Comparison of ENCODE assay signal across 9 cellular contexts in genomic region chr11:64764753-64765152, GRCh38. TPM values are rescaled to one million over a fixed set of nuclear protein-coding genes. Genes with fewer than 3 reads are reported as not detected.
DNase-seq lines count a peak whose midpoint lies in the region; ATAC-seq, FAIRE-seq and TF ChIP-seq lines count a peak whose summit lies in the region.
"Had no signal": no experiment of that assay in that cellular context is flagged by ENCODE, and none has a peak within 500 bp of the region (broad histone marks: within the 10 kb centered on the region; RNA-seq: fewer than 3 reads in every experiment).

No MANE protein-coding gene starts in this region.

- peaks cover 84 to 91% of the 10 kb centered on the region in 2 donors for H3K4me1 Mint-ChIP-seq in natural killer cell

- H3K9me1 ChIP-seq in K562 (ENCODE audit: control insufficient read depth, insufficient read depth, low read length), result peaks cover 10% of the 10 kb centered on the region

- H4K20me1 ChIP-seq in BLaER1 treated with 17β-estradiol and CSF1 and Interleukin-3, amounts not matched to agents 10 nM and 100 nM, result peaks cover 88 to 100% (median 98%) of the 10 kb centered on the region in 11 experiments
- peaks cover 49% of the 10 kb centered on the region for H4K20me1 ChIP-seq in K562 (replicated peaks; ENCODE audit: control insufficient read depth, insufficient read depth, low read length)

- no peak for TF ChIP-seq RAD21 in K562 (CRISPR knock-in tag; conservative IDR thresholded peaks at IDR 0.05 in 1 of 2, IDR thresholded peaks at IDR 0.05 in 1 of 2)

- H2AFZ ChIP-seq in K562 (ENCODE audit: low read depth, low read length), result no peak overlapping the region

- POLR2A ChIA-PET in K562 (lab: Yijun Ruan, JAX), result interaction anchor here (0.8 to 7.9 kb wide), 3 partner anchors 8 to 117 kb away, joined by 4 to 168 read pairs (median 5); partner anchors contain the start of gene SF1

- TF ChIP-seq CTCF in HL-60 (IDR thresholded peaks at IDR 0.05; ENCODE audit: insufficient read depth, low read length) (no peak), K562 (IDR thresholded peaks at IDR 0.05 in 2 of 3, conservative IDR thresholded peaks at IDR 0.05 in 1 of 3; ENCODE audit: insufficient read depth in 2 of 3, low read depth in 1 of 3, low read length in 3 of 3) (no peak), natural killer cell (IDR thresholded peaks at IDR 0.05) (no peak)

- H3K36me3 Mint-ChIP-seq in natural killer cell, result peaks cover 27% of the 10 kb centered on the region

- no peak for DNase-seq in HL-60 (ENCODE audit: low read depth in 1 of 2, low spot score in 1 of 2)
- DNase-seq in K562 (ENCODE audit: extremely low read depth in 1 of 4, low spot score in 3 of 4), result no peak
- DNase-seq in natural killer cell, result no peak
- no peak for DNase-seq in SKM-1 (lab: John Stamatoyannopoulos, UW; ENCODE audit: unreplicated experiment)
- DNase-seq in SW 1271 (lab: John Stamatoyannopoulos, UW), result no peak
- DNase-seq in RKO (ENCODE audit: low spot score), result no peak
- no peak for DNase-seq in nucleus accumbens (lab: John Stamatoyannopoulos, UW)
- DNase-seq: NCI-H1694 had no signal

- ATAC-seq in K562 (no peak), natural killer cell (no peak)

- no peaks in the 10 kb centered on the region for H3K27me3 Mint-ChIP-seq in natural killer cell (ENCODE audit: low read depth in 2 of 2)

- FAIRE-seq in K562 (lab: Jason Lieb, UNC), result no peak

- H3K36me3 ChIP-seq in BLaER1 treated with 17β-estradiol and CSF1 and Interleukin-3, amounts not matched to agents 10 nM and 100 nM, result peaks cover 71 to 85% (median 79%) of the 10 kb centered on the region in 11 experiments
- H3K36me3 ChIP-seq in K562 (ENCODE audit: control insufficient read depth, insufficient read depth, low read length), result peaks cover 78% of the 10 kb centered on the region

- TSS peak; percentile 38 for BruUV-seq in K562 (replicated peaks; lab: Mats Ljungman, UMichigan)

- H3K9me3 ChIP-seq in BLaER1 treated with 17β-estradiol and CSF1 and Interleukin-3, amounts not matched to agents 10 nM and 100 nM (replicated peaks in 1 of 11), result no peaks in the 10 kb centered on the region
- no peaks in the 10 kb centered on the region for H3K9me3 ChIP-seq in K562 (replicated peaks; ENCODE audit: control insufficient read depth, insufficient read depth, low read depth, low read length)

- WGBS in K562 (ENCODE audit: insufficient coverage, low coverage, missing lambda C conversion rate), result 92% methylated on average over 8 of the region's 8 CpGs

- H3K9ac ChIP-seq in BLaER1 treated with 17β-estradiol and CSF1 and Interleukin-3, amounts not matched to agents 10 nM and 100 nM, result peak overlapping the region; percentile 22 to 72 (median 67); a peak in 19 of 22 replicates
- peak overlapping the region in 1 of 2 experiments; percentile 83; a peak in 1 of 4 replicates for H3K9ac ChIP-seq in K562 (ENCODE audit: insufficient read depth in 1 of 2, low read depth in 2 of 2, low read length in 2 of 2)

- peak overlapping the region in 7 of 10 experiments; percentile 5 to 38 (median 20); a peak in 8 of 20 replicates for H3K4me3 ChIP-seq in BLaER1 treated with 17β-estradiol and CSF1 and Interleukin-3, amounts not matched to agents 10 nM and 100 nM
- no peak overlapping the region for H3K4me3 ChIP-seq in HL-60 (replicated peaks; ENCODE audit: insufficient read depth, low read length)
- H3K4me3 ChIP-seq in K562, result no peak overlapping the region

- H3K27me3 ChIP-seq in BLaER1 treated with 17β-estradiol and CSF1 and Interleukin-3, amounts not matched to agents 10 nM and 100 nM, result no peaks in the 10 kb centered on the region
- H3K27me3 ChIP-seq in HL-60 (ENCODE audit: insufficient read depth, poor library complexity, severe bottlenecking) (no peaks in the 10 kb centered on the region), K562 (ENCODE audit: control insufficient read depth in 2 of 2, insufficient read depth in 2 of 2, low read length in 2 of 2) (no peaks in the 10 kb centered on the region)

- CTCF ChIA-PET in K562 (lab: Yijun Ruan, JAX; ENCODE audit: low intra/inter-chr PET ratio), result no interaction called here

- H3K4me1 ChIP-seq in BLaER1 treated with 17β-estradiol and CSF1 and Interleukin-3, amounts not matched to agents 10 nM and 100 nM, result peaks cover 89 to 99% (median 97%) of the 10 kb centered on the region in 10 experiments
- peaks cover 16 to 54% of the 10 kb centered on the region in 2 experiments for H3K4me1 ChIP-seq in K562 (replicated peaks in 1 of 2; ENCODE audit: control insufficient read depth in 2 of 2, insufficient read depth in 2 of 2, low read length in 2 of 2)

- intact Hi-C loops in K562 (cut with micrococcal nuclease) (no loop called here), natural killer cell (cut with micrococcal nuclease) (loop anchor here (2.0 kb wide), 1 partner anchor 14 kb away; the partner anchor contains the start of gene SF1)

- peak overlapping the region; percentile 83 for H3K4me3 Mint-ChIP-seq in natural killer cell

- no peak for TF ChIP-seq POLR2A in K562 (conservative IDR thresholded peaks at IDR 0.05)

- H3K79me2 ChIP-seq in K562 (ENCODE audit: control insufficient read depth, insufficient read depth, low read length), result peaks cover 26% of the 10 kb centered on the region

- peak overlapping the region; percentile 63 to 91 (median 86) for H3K4me2 ChIP-seq in BLaER1 treated with 17β-estradiol and CSF1 and Interleukin-3, amounts not matched to agents 10 nM and 100 nM
- no peak overlapping the region for H3K4me2 ChIP-seq in K562 (ENCODE audit: insufficient read depth, low read length)

- no peaks in the 10 kb centered on the region for H3K9me3 Mint-ChIP-seq in natural killer cell

- in situ Hi-C loops in K562 (cut with MboI), result no loop called here

- H3K27ac ChIP-seq in BLaER1 treated with 17β-estradiol and CSF1 and Interleukin-3, amounts not matched to agents 10 nM and 100 nM, result peak overlapping the region in 10 of 11 experiments; percentile 42 to 82 (median 70); a peak in 17 of 22 replicates
- H3K27ac ChIP-seq in HL-60 (replicated peaks) (peak overlapping the region; percentile 38; the same call in 1 of the 2 replicates), K562 (ENCODE audit: extremely low read depth, low read depth, low read length) (0 out of 3 replicates have a peak overlapping the region, but pooled peaks have one; percentile 8)

- peak overlapping the region; percentile 95 to 96 for H3K27ac Mint-ChIP-seq in natural killer cell

- no peak for TF ChIP-seq EP300 in K562 (IDR thresholded peaks at IDR 0.05; ENCODE audit: low read length)

RNA-seq across cellular contexts. Expression of gene PYGM, which starts 5.0 kb away (rescaled TPM):
- total RNA-seq in K562 (2011; cell fraction: chromatin; rRNA removed; ENCODE audit: low replicate concordance), result 3.2 and 8.8 TPM in 2 replicates
- total RNA-seq in K562 (2011; cell fraction: nucleolus; rRNA removed), result 2.1 and 2.3 TPM in 2 replicates
- total RNA-seq in K562 (2011; cell fraction: nucleoplasm; rRNA removed), result 2.2 and 2.8 TPM in 2 replicates
- total RNA-seq in K562 (2014; rRNA removed) (0.65 and 1.5 TPM in 2 replicates), K562 (2014; rRNA removed; fragmentation: Illumina TruSeq; extraction: Trizol) (0.29 and 0.32 TPM in 2 replicates), K562 (2015; rRNA removed; fragmentation: Illumina TruSeq; extraction: Trizol) (0.33 and 0.60 TPM in 2 replicates), K562 (2021) (0.69 and 1.2 TPM in 2 replicates), natural killer cell (1 to 10 TPM; 4.1 to 8.4 (median 6.1) TPM)
- polyA plus RNA-seq in K562 (2011; rRNA removed) (0.72 and 1.2 TPM in 2 replicates), K562 (2014; fragmentation: Illumina TruSeq; extraction: Trizol) (0.76 and 0.87 TPM in 2 replicates), K562 (2014; fragmentation: Nextera tagmentation; extraction: Ambion mirVana) (under 1 TPM; 0.07 to 0.11 TPM), K562 (2014; rRNA removed) (0.55 and 0.68 TPM in 2 replicates)
- 0.59 and 1.3 TPM in 2 replicates for polyA plus RNA-seq in K562 (2011; cell fraction: cytosol; rRNA removed)
- polyA plus RNA-seq in K562 (2011; cell fraction: nucleus; rRNA removed), result 1.7 and 3.2 TPM in 2 replicates
- polyA plus RNA-seq in K562 (2012), result 0.68 and 0.82 TPM in 2 replicates
- polyA minus RNA-seq in K562 (2011; rRNA and poly(A)+ RNA removed), result 0.42 and 0.53 TPM in 2 replicates
- polyA minus RNA-seq in K562 (2011; cell fraction: cytosol; rRNA and poly(A)+ RNA removed), result 2.1 and 3.9 TPM in 2 replicates
- 0.78 and 2.2 TPM in 2 replicates for polyA minus RNA-seq in K562 (2011; cell fraction: nucleus; rRNA and poly(A)+ RNA removed)

RNA-seq across cellular contexts. Expression of gene SF1, which starts 13.6 kb away (rescaled TPM):
- total RNA-seq in K562 (2011; cell fraction: chromatin; rRNA removed; ENCODE audit: low replicate concordance), result 535 and 698 TPM in 2 replicates
- 252 and 253 TPM in 2 replicates for total RNA-seq in K562 (2011; cell fraction: nucleolus; rRNA removed)
- total RNA-seq in K562 (2011; cell fraction: nucleoplasm; rRNA removed), result 451 and 617 TPM in 2 replicates
- total RNA-seq in K562 (2014; rRNA removed), result 141 and 158 TPM in 2 replicates
- 111 and 122 TPM in 2 replicates for total RNA-seq in K562 (2014; rRNA removed; fragmentation: Illumina TruSeq; extraction: Trizol)
- total RNA-seq in K562 (2015; rRNA removed; fragmentation: Illumina TruSeq; extraction: Trizol), result 78.3 and 84.0 TPM in 2 replicates
- 295 and 334 TPM in 2 replicates for total RNA-seq in K562 (2021)
- polyA plus RNA-seq in K562 (2011; rRNA removed), result 64.3 and 88.2 TPM in 2 replicates
- 38.0 and 43.0 TPM in 2 replicates for polyA plus RNA-seq in K562 (2011; cell fraction: cytosol; rRNA removed)
- polyA plus RNA-seq in K562 (2011; cell fraction: nucleus; rRNA removed), result 224 and 275 TPM in 2 replicates
- polyA plus RNA-seq in K562 (2012), result 197 and 225 TPM in 2 replicates
- polyA plus RNA-seq in K562 (2014; fragmentation: Illumina TruSeq; extraction: Trizol), result 207 and 244 TPM in 2 replicates
- 10 to 100 TPM; 13.1 to 14.0 TPM for polyA plus RNA-seq in K562 (2014; fragmentation: Nextera tagmentation; extraction: Ambion mirVana)
- polyA plus RNA-seq in K562 (2014; rRNA removed), result 123 and 131 TPM in 2 replicates
- 94.0 and 130 TPM in 2 replicates for polyA minus RNA-seq in K562 (2011; rRNA and poly(A)+ RNA removed)
- 61.7 and 83.6 TPM in 2 replicates for polyA minus RNA-seq in K562 (2011; cell fraction: cytosol; rRNA and poly(A)+ RNA removed)
- polyA minus RNA-seq in K562 (2011; cell fraction: nucleus; rRNA and poly(A)+ RNA removed), result 141 and 236 TPM in 2 replicates
- 100 to 1,000 TPM; 841 to 864 (median 845) TPM for total RNA-seq in natural killer cell

RNA-seq across cellular contexts. Expression of gene RASGRP2, which starts 20.8 kb away (rescaled TPM):
- 26.8 and 84.8 TPM in 2 replicates for total RNA-seq in K562 (2011; cell fraction: chromatin; rRNA removed; ENCODE audit: low replicate concordance)
- 33.2 and 45.9 TPM in 2 replicates for total RNA-seq in K562 (2011; cell fraction: nucleolus; rRNA removed)
- total RNA-seq in K562 (2011; cell fraction: nucleoplasm; rRNA removed), result 30.1 and 31.5 TPM in 2 replicates
- total RNA-seq in K562 (2014; rRNA removed) (10.8 and 12.3 TPM in 2 replicates), K562 (2014; rRNA removed; fragmentation: Illumina TruSeq; extraction: Trizol) (4.2 and 5.3 TPM in 2 replicates), K562 (2015; rRNA removed; fragmentation: Illumina TruSeq; extraction: Trizol) (4.1 and 5.0 TPM in 2 replicates), K562 (2021) (14.6 and 15.8 TPM in 2 replicates), natural killer cell (100 to 1,000 TPM; 371 to 417 (median 394) TPM)
- polyA plus RNA-seq in K562 (2011; rRNA removed) (15.7 and 16.6 TPM in 2 replicates), K562 (2014; fragmentation: Illumina TruSeq; extraction: Trizol) (5.5 and 6.3 TPM in 2 replicates), K562 (2014; fragmentation: Nextera tagmentation; extraction: Ambion mirVana) (1 to 10 TPM in 1 of 2 experiments, under 1 TPM in 1; 0.87 to 1.1 TPM), K562 (2014; rRNA removed) (15.8 and 22.7 TPM in 2 replicates)
- 13.8 and 38.4 TPM in 2 replicates for polyA plus RNA-seq in K562 (2011; cell fraction: cytosol; rRNA removed)
- 53.6 and 109 TPM in 2 replicates for polyA plus RNA-seq in K562 (2011; cell fraction: nucleus; rRNA removed)
- polyA plus RNA-seq in K562 (2012), result 19.5 and 23.1 TPM in 2 replicates
- polyA minus RNA-seq in K562 (2011; rRNA and poly(A)+ RNA removed), result 3.7 and 10.1 TPM in 2 replicates
- 12.1 and 13.2 TPM in 2 replicates for polyA minus RNA-seq in K562 (2011; cell fraction: cytosol; rRNA and poly(A)+ RNA removed)
- polyA minus RNA-seq in K562 (2011; cell fraction: nucleus; rRNA and poly(A)+ RNA removed), result 16.0 and 20.5 TPM in 2 replicates

RNA-seq across cellular contexts. Expression of gene MAP4K2, which starts 38.3 kb away (rescaled TPM):
- total RNA-seq in K562 (2011; cell fraction: chromatin; rRNA removed; ENCODE audit: low replicate concordance), result 11.3 and 40.1 TPM in 2 replicates
- total RNA-seq in K562 (2011; cell fraction: nucleolus; rRNA removed), result 20.5 and 22.5 TPM in 2 replicates
- total RNA-seq in K562 (2011; cell fraction: nucleoplasm; rRNA removed), result 7.3 and 11.7 TPM in 2 replicates
- total RNA-seq in K562 (2014; rRNA removed) (9.6 and 13.7 TPM in 2 replicates), K562 (2014; rRNA removed; fragmentation: Illumina TruSeq; extraction: Trizol) (3.4 and 4.9 TPM in 2 replicates), K562 (2015; rRNA removed; fragmentation: Illumina TruSeq; extraction: Trizol) (7.0 and 8.5 TPM in 2 replicates), K562 (2021) (13.9 and 14.5 TPM in 2 replicates), natural killer cell (10 to 100 TPM; 38.3 to 40.6 (median 38.7) TPM)
- polyA plus RNA-seq in K562 (2011; rRNA removed) (7.3 and 11.2 TPM in 2 replicates), K562 (2014; fragmentation: Illumina TruSeq; extraction: Trizol) (8.5 and 12.2 TPM in 2 replicates), K562 (2014; fragmentation: Nextera tagmentation; extraction: Ambion mirVana) (under 1 TPM; 0.13 to 0.39 TPM), K562 (2014; rRNA removed) (10.5 and 11.6 TPM in 2 replicates)
- polyA plus RNA-seq in K562 (2011; cell fraction: cytosol; rRNA removed), result 11.2 and 14.4 TPM in 2 replicates
- polyA plus RNA-seq in K562 (2011; cell fraction: nucleus; rRNA removed), result 40.2 and 43.0 TPM in 2 replicates
- polyA plus RNA-seq in K562 (2012), result 9.6 and 14.0 TPM in 2 replicates
- 5.1 and 6.7 TPM in 2 replicates for polyA minus RNA-seq in K562 (2011; rRNA and poly(A)+ RNA removed)
- 8.8 and 11.1 TPM in 2 replicates for polyA minus RNA-seq in K562 (2011; cell fraction: cytosol; rRNA and poly(A)+ RNA removed)
- polyA minus RNA-seq in K562 (2011; cell fraction: nucleus; rRNA and poly(A)+ RNA removed), result 5.8 and 12.4 TPM in 2 replicates

RNA-seq across cellular contexts. Expression of gene NRXN2, which starts 41.8 kb away (rescaled TPM):
- total RNA-seq in K562 (2011; cell fraction: chromatin; rRNA removed; ENCODE audit: low replicate concordance), result 0.81 and 1.7 TPM in 2 replicates
- total RNA-seq in K562 (2011; cell fraction: nucleolus; rRNA removed), result 2.2 and 2.4 TPM in 2 replicates
- total RNA-seq in K562 (2011; cell fraction: nucleoplasm; rRNA removed), result 1.5 and 2.8 TPM in 2 replicates
- total RNA-seq in K562 (2014; rRNA removed) (0.45 and 0.53 TPM in 2 replicates), K562 (2014; rRNA removed; fragmentation: Illumina TruSeq; extraction: Trizol) (not detected in 2 replicates), K562 (2015; rRNA removed; fragmentation: Illumina TruSeq; extraction: Trizol) (0.11 TPM in 1 of 2 replicates, not detected in the other), K562 (2021) (0.47 and 0.69 TPM in 2 replicates), natural killer cell (1 to 10 TPM; 2.9 to 9.6 (median 7.7) TPM)
- polyA plus RNA-seq in K562 (2011; rRNA removed) (0.15 and 0.18 TPM in 2 replicates), K562 (2014; fragmentation: Illumina TruSeq; extraction: Trizol) (0.07 and 0.08 TPM in 2 replicates), K562 (2014; fragmentation: Nextera tagmentation; extraction: Ambion mirVana) (not detected), K562 (2014; rRNA removed) (0.12 TPM in 1 of 2 replicates, not detected in the other)
- 0.09 and 1.3 TPM in 2 replicates for polyA plus RNA-seq in K562 (2011; cell fraction: cytosol; rRNA removed)
- polyA plus RNA-seq in K562 (2011; cell fraction: nucleus; rRNA removed), result 0.70 and 0.88 TPM in 2 replicates
- polyA plus RNA-seq in K562 (2012), result 0.33 and 0.36 TPM in 2 replicates
- 0.09 and 0.53 TPM in 2 replicates for polyA minus RNA-seq in K562 (2011; rRNA and poly(A)+ RNA removed)
- 3.1 TPM in 1 of 2 replicates, not detected in the other for polyA minus RNA-seq in K562 (2011; cell fraction: cytosol; rRNA and poly(A)+ RNA removed)
- 1.3 and 1.7 TPM in 2 replicates for polyA minus RNA-seq in K562 (2011; cell fraction: nucleus; rRNA and poly(A)+ RNA removed)

Comparison
In these comparisons a context has a peak if more than half of its experiments do, and no peak if none do; other contexts are left out.
1. H3K27ac ChIP-seq: peak in every context shown above with its lines; median percentile 70 in BLaER1 treated with 17β-estradiol and CSF1 and Interleukin-3, amounts not matched to agents 10 nM and 100 nM; 38 in HL-60; 8 in K562.
2. H3K4me3 ChIP-seq: peak in BLaER1 treated with 17β-estradiol and CSF1 and Interleukin-3, amounts not matched to agents 10 nM and 100 nM (7 of 10); none in HL-60 (single experiment) and K562 (single experiment).
3. RNA of gene RASGRP2, which starts 20.8 kb away (total RNA-seq): 371 to 417 TPM in natural killer cell; 4.1 to 84.8 TPM in K562; every median in the first group is over 4 times any median in the second.